1 cellular context compared by ENCODE assay signal in the genomic region with DNA sequence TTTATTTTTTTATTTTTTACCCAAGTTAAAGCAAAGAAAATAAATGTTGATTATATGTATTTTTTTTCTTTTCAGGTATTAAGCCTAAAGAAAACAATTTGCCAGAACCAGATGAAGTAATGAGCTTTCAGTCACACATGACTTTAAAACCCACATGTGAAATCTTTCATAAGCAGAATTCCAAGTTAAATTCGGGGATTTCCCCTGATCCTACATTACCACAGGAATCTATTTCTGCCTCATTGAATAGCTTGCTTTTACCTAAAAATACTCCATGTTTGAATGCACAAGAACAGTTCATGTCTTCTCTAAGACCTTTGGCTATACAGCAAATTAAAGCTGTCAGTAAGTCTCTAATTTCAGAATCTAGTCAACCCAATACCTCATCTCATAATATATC.
TF ChIP-seq lines count a peak whose summit lies in the region.

No MANE protein-coding gene starts in this region.

TF ChIP-seq in K562, 482 proteins besides CTCF, POLR2A, EP300 and RAD21:
- TF ChIP-seq ZKSCAN8 (CRISPR knock-in tag; IDR thresholded peaks at IDR 0.05), result no peak
- TF ChIP-seq, protein P1, sequence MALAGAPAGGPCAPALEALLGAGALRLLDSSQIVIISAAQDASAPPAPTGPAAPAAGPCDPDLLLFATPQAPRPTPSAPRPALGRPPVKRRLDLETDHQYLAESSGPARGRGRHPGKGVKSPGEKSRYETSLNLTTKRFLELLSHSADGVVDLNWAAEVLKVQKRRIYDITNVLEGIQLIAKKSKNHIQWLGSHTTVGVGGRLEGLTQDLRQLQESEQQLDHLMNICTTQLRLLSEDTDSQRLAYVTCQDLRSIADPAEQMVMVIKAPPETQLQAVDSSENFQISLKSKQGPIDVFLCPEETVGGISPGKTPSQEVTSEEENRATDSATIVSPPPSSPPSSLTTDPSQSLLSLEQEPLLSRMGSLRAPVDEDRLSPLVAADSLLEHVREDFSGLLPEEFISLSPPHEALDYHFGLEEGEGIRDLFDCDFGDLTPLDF (CRISPR knock-in tag; IDR thresholded peaks at IDR 0.05), result no peak
- TF ChIP-seq RUNX1 (IDR thresholded peaks at IDR 0.05; ENCODE audit: low read depth), result no peak
- TF ChIP-seq, protein P2, sequence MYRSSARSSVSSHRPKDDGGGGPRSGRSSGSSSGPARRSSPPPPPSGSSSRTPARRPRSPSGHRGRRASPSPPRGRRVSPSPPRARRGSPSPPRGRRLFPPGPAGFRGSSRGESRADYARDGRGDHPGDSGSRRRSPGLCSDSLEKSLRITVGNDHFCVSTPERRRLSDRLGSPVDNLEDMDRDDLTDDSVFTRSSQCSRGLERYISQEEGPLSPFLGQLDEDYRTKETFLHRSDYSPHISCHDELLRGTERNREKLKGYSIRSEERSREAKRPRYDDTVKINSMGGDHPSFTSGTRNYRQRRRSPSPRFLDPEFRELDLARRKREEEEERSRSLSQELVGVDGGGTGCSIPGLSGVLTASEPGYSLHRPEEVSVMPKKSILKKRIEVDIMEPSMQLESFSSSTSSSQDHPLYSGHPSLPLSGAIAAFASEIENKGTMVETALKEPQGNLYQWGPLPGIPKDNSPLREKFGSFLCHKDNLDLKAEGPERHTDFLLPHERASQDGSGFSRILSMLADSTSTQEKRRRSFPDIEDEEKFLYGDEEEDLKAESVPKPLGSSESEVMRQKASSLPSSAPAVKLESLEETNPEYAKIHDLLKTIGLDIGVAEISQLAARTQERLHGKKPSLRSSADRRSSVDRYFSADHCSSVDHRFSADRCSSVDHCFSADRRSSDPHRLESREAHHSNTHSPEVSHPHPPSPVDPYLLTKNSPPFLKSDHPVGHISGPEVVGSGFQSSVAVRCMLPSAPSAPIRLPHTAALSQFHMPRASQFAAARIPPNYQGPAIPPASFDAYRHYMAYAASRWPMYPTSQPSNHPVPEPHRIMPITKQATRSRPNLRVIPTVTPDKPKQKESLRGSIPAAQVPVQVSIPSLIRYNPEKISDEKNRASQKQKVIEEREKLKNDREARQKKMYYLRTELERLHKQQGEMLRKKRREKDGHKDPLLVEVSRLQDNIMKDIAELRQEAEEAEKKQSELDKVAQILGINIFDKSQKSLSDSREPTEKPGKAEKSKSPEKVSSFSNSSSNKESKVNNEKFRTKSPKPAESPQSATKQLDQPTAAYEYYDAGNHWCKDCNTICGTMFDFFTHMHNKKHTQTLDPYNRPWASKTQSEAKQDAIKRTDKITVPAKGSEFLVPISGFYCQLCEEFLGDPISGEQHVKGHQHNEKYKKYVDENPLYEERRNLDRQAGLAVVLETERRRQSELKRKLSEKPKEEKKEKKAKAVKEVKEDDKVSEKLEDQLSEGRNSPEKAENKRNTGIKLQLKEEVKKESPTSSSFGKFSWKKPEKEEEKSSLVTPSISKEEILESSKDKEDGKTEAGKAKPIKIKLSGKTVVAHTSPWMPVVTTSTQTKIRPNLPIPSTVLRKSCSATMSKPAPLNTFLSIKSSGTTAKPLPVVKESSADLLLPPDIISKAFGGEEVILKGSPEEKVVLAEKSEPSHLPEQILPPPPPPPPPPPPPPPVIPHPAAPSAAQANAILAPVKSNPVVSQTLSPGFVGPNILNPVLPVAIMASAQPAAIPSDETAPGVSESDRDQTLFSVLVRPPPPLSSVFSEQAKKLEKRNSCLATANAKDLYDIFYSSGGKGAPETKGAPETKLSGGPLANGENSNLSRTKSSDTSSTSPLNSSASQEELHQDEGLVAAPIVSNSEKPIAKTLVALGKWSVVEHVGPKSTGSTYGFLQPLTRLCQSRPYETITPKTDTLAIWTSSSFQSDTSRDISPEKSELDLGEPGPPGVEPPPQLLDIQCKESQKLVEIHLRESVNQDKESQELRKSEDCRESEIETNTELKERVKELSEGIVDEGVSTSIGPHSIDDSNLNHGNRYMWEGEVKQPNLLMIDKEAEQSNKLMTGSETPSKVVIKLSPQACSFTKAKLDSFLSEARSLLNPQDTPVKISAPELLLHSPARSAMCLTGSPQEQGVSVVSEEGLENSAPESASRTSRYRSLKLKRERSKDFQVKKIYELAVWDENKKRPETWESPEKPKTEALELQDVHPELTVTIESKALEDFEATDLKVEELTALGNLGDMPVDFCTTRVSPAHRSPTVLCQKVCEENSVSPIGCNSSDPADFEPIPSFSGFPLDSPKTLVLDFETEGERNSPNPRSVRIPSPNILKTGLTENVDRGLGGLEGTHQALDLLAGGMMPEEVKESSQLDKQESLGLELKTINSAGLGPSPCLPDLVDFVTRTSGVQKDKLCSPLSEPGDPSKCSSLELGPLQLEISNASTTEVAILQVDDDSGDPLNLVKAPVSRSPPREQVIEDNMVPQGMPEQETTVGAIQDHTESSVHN (IDR thresholded peaks at IDR 0.05; ENCODE audit: borderline replicate concordance in 1 of 2, low read depth in 1 of 2), result no peak
- no peak for TF ChIP-seq NRF1 (conservative IDR thresholded peaks at IDR 0.05 in 1 of 2, IDR thresholded peaks at IDR 0.05 in 1 of 2)
- no peak for TF ChIP-seq ZNF175 (CRISPR knock-in tag; IDR thresholded peaks at IDR 0.05; ENCODE audit: low read depth)
- TF ChIP-seq ELF4 (CRISPR knock-in tag; IDR thresholded peaks at IDR 0.05), result no peak
- TF ChIP-seq CXXC5 (CRISPR knock-in tag; IDR thresholded peaks at IDR 0.05), result no peak
- TF ChIP-seq, protein P3, sequence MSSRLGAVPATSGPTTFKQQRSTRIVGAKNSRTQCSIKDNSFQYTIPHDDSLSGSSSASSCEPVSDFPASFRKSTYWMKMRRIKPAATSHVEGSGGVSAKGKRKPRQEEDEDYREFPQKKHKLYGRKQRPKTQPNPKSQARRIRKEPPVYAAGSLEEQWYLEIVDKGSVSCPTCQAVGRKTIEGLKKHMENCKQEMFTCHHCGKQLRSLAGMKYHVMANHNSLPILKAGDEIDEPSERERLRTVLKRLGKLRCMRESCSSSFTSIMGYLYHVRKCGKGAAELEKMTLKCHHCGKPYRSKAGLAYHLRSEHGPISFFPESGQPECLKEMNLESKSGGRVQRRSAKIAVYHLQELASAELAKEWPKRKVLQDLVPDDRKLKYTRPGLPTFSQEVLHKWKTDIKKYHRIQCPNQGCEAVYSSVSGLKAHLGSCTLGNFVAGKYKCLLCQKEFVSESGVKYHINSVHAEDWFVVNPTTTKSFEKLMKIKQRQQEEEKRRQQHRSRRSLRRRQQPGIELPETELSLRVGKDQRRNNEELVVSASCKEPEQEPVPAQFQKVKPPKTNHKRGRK (tag; IDR thresholded peaks at IDR 0.05), result no peak
- TF ChIP-seq ZBTB8A (IDR thresholded peaks at IDR 0.05; ENCODE audit: partially characterized antibody), result no peak
- no peak for TF ChIP-seq SREBF2 (CRISPR knock-in tag; IDR thresholded peaks at IDR 0.05)
- TF ChIP-seq TAF1 (IDR thresholded peaks at IDR 0.05; ENCODE audit: control insufficient read depth, extremely low read depth, insufficient read depth, low read length, severe bottlenecking), result no peak
- no peak for TF ChIP-seq RBM22 (IDR thresholded peaks at IDR 0.05; ENCODE audit: low read depth, low read length, poor library complexity, severe bottlenecking)
- no peak for TF ChIP-seq DMBX1 (CRISPR knock-in tag; IDR thresholded peaks at IDR 0.05; ENCODE audit: borderline replicate concordance)
- TF ChIP-seq, protein P4, sequence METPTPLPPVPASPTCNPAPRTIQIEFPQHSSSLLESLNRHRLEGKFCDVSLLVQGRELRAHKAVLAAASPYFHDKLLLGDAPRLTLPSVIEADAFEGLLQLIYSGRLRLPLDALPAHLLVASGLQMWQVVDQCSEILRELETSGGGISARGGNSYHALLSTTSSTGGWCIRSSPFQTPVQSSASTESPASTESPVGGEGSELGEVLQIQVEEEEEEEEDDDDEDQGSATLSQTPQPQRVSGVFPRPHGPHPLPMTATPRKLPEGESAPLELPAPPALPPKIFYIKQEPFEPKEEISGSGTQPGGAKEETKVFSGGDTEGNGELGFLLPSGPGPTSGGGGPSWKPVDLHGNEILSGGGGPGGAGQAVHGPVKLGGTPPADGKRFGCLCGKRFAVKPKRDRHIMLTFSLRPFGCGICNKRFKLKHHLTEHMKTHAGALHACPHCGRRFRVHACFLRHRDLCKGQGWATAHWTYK (CRISPR knock-in tag; IDR thresholded peaks at IDR 0.05), result no peak
- TF ChIP-seq ZNF584 (CRISPR knock-in tag; IDR thresholded peaks at IDR 0.05; ENCODE audit: low read depth), result no peak
